ENCODE assay signal across 13 cellular contexts in genomic region chr19:8148088-8148409, GRCh38. TPM values are rescaled to one million over a fixed set of nuclear protein-coding genes. Genes with fewer than 3 reads are reported as not detected.
DNase-seq lines count a peak whose midpoint lies in the region; ATAC-seq and TF ChIP-seq lines count a peak whose summit lies in the region.
"Had no signal": no experiment of that assay in that cellular context is flagged by ENCODE, and none has a peak within 500 bp of the region (broad histone marks: within the 10 kb centered on the region; RNA-seq: fewer than 3 reads in every experiment).

No MANE protein-coding gene starts in this region.

- H3K36me3 Mint-ChIP-seq in activated T-cell treated with anti-CD3 and anti-CD28 coated beads, Interleukin-2, amount 50 U/mL, for 4 hours (ENCODE audit: insufficient read depth): no peaks in the 10 kb centered on the region
- H3K36me3 Mint-ChIP-seq in activated B cell treated with CpG ODN at 0.5 μM for 24 hours (ENCODE audit: low read depth): no peaks in the 10 kb centered on the region
- no peaks in the 10 kb centered on the region for H3K36me3 Mint-ChIP-seq in stimulated activated effector memory CD8-positive, alpha-beta T cell treated with anti-CD3 and anti-CD28 coated beads, Interleukin-12 subunit alpha, Interleukin-12 subunit beta, amount 100 ng/mL, for 72 hours

- H3K27me3 Mint-ChIP-seq in activated T-cell treated with anti-CD3 and anti-CD28 coated beads, Interleukin-2, amount 50 U/mL, for 4 hours (ENCODE audit: low read depth): peaks cover 51% of the 10 kb centered on the region
- peaks cover 40% of the 10 kb centered on the region for H3K27me3 Mint-ChIP-seq in activated B cell treated with CpG ODN at 0.5 μM for 24 hours

- H3K9me3 Mint-ChIP-seq in activated T-cell treated with anti-CD3 and anti-CD28 coated beads, Interleukin-2, amount 50 U/mL, for 4 hours: no peaks in the 10 kb centered on the region
- H3K9me3 Mint-ChIP-seq in activated B cell treated with CpG ODN at 0.5 μM for 24 hours: no peaks in the 10 kb centered on the region
- no peaks in the 10 kb centered on the region for H3K9me3 Mint-ChIP-seq in stimulated activated effector memory CD8-positive, alpha-beta T cell treated with anti-CD3 and anti-CD28 coated beads, Interleukin-12 subunit alpha, Interleukin-12 subunit beta, amount 100 ng/mL, for 72 hours

- POLR2A ChIA-PET in activated B cell treated with CpG ODN at 0.5 μM for 24 hours (lab: Charles Lee) (no interaction called here), HEK293T (lab: Yijun Ruan, JAX) (no interaction called here)

- peak overlapping the region; percentile 60 for H3K4me3 Mint-ChIP-seq in activated T-cell treated with anti-CD3 and anti-CD28 coated beads, Interleukin-2, amount 50 U/mL, for 4 hours
- peak overlapping the region; percentile 62 for H3K4me3 Mint-ChIP-seq in activated B cell treated with CpG ODN at 0.5 μM for 24 hours
- H3K4me3 Mint-ChIP-seq in stimulated activated effector memory CD8-positive, alpha-beta T cell treated with anti-CD3 and anti-CD28 coated beads, Interleukin-12 subunit alpha, Interleukin-12 subunit beta, amount 100 ng/mL, for 72 hours: peak overlapping the region; percentile 39

- intact Hi-C loops in activated B cell treated with CpG ODN at 0.5 μM for 24 hours (cut with micrococcal nuclease): no loop called here

- ATAC-seq in activated T-cell treated with anti-CD3 and anti-CD28 coated beads, Interleukin-2, amount 50 U/mL, for 4 hours: no peak
- ATAC-seq in activated B cell treated with CpG ODN at 0.5 μM for 24 hours (ENCODE audit: low read depth): no peak
- no peak for ATAC-seq in stimulated activated effector memory CD8-positive, alpha-beta T cell treated with anti-CD3 and anti-CD28 coated beads, Interleukin-12 subunit alpha, Interleukin-12 subunit beta, amount 100 ng/mL, for 72 hours
- ATAC-seq in HG02884 (IDR thresholded peaks at IDR 0.05; ENCODE audit: unreplicated experiment): no peak

- H3K4me1 Mint-ChIP-seq in activated T-cell treated with anti-CD3 and anti-CD28 coated beads, Interleukin-2, amount 50 U/mL, for 4 hours (ENCODE audit: low read depth): peaks cover 3% of the 10 kb centered on the region
- peaks cover 13% of the 10 kb centered on the region for H3K4me1 Mint-ChIP-seq in activated B cell treated with CpG ODN at 0.5 μM for 24 hours
- H3K4me1 Mint-ChIP-seq in stimulated activated effector memory CD8-positive, alpha-beta T cell treated with anti-CD3 and anti-CD28 coated beads, Interleukin-12 subunit alpha, Interleukin-12 subunit beta, amount 100 ng/mL, for 72 hours: peaks cover 11% of the 10 kb centered on the region

- no peak for TF ChIP-seq CTCF in activated B cell treated with CpG ODN at 0.5 μM for 24 hours (IDR thresholded peaks at IDR 0.05)

- no peak for DNase-seq in activated T-cell treated with anti-CD3 and anti-CD28 coated beads, Interleukin-2, amount 50 U/mL, for 4 hours
- DNase-seq in activated T-cell treated with anti-CD3 and anti-CD28 coated beads for 4 hours: no peak
- DNase-seq in activated B cell treated with CpG ODN at 0.5 μM for 24 hours: no peak
- DNase-seq in stimulated activated effector memory CD8-positive, alpha-beta T cell treated with anti-CD3 and anti-CD28 coated beads, Interleukin-12 subunit alpha, Interleukin-12 subunit beta, amount 100 ng/mL, for 72 hours (ENCODE audit: low spot score in 2 of 2): no peak
- DNase-seq in HEK293T (ENCODE audit: extremely low spot score): no peak
- DNase-seq in NCI-H187 treated with DMSO at 0.1 percent for 48 hours (lab: John Stamatoyannopoulos, UW): no peak
- DNase-seq: kidney glomerular epithelial cell had no signal

- no peaks in the 10 kb centered on the region for H3K9me3 ChIP-seq in iPS-18c (ENCODE audit: control insufficient read depth, insufficient read depth, low read length)
- H3K9me3 ChIP-seq: right atrium auricular region, SJSA1, upper lobe of right lung had no signal

- peak overlapping the region; percentile 65 for H3K4me3 ChIP-seq in iPS-18c (ENCODE audit: insufficient read depth, low read depth, low read length)
- H3K4me3 ChIP-seq: SJSA1 had no signal

- no peak overlapping the region for H3K27ac Mint-ChIP-seq in activated B cell treated with CpG ODN at 0.5 μM for 24 hours
- no peak overlapping the region for H3K27ac Mint-ChIP-seq in stimulated activated effector memory CD8-positive, alpha-beta T cell treated with anti-CD3 and anti-CD28 coated beads, Interleukin-12 subunit alpha, Interleukin-12 subunit beta, amount 100 ng/mL, for 72 hours

- CTCF ChIA-PET in activated B cell treated with CpG ODN at 0.5 μM for 24 hours (lab: Charles Lee) (no interaction called here), HEK293T (lab: Yijun Ruan, JAX) (no interaction called here)

TF ChIP-seq in HEK293T, 16 proteins besides CTCF, POLR2A, EP300 and RAD21:
- TF ChIP-seq HDGF (IDR thresholded peaks at IDR 0.05; ENCODE audit: borderline replicate concordance) (no peak), FOXK2 (IDR thresholded peaks at IDR 0.05) (no peak), FOXM1 (IDR thresholded peaks at IDR 0.05; ENCODE audit: borderline replicate concordance) (no peak), BHLHE40 (IDR thresholded peaks at IDR 0.05; ENCODE audit: borderline replicate concordance) (no peak), LEF1 (IDR thresholded peaks at IDR 0.05; ENCODE audit: borderline replicate concordance) (no peak), SP1 (IDR thresholded peaks at IDR 0.05) (no peak), ZNF384 (IDR thresholded peaks at IDR 0.05) (no peak), CTBP1 (IDR thresholded peaks at IDR 0.05; ENCODE audit: borderline replicate concordance) (no peak), FOXA1 (IDR thresholded peaks at IDR 0.05) (no peak), NFRKB (IDR thresholded peaks at IDR 0.05) (no peak), SUZ12 (IDR thresholded peaks at IDR 0.05) (no peak), TARDBP (IDR thresholded peaks at IDR 0.05) (no peak), L3MBTL2 (conservative IDR thresholded peaks at IDR 0.05) (no peak), ELF4 (IDR thresholded peaks at IDR 0.05) (no peak), ARNT (IDR thresholded peaks at IDR 0.05) (no peak)
- TF ChIP-seq, protein P1, sequence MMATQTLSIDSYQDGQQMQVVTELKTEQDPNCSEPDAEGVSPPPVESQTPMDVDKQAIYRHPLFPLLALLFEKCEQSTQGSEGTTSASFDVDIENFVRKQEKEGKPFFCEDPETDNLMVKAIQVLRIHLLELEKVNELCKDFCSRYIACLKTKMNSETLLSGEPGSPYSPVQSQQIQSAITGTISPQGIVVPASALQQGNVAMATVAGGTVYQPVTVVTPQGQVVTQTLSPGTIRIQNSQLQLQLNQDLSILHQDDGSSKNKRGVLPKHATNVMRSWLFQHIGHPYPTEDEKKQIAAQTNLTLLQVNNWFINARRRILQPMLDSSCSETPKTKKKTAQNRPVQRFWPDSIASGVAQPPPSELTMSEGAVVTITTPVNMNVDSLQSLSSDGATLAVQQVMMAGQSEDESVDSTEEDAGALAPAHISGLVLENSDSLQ (IDR thresholded peaks at IDR 0.05): no peak
TF ChIP-seq in HEK293T: peak in this region for 0.

RNA-seq across cellular contexts. Expression of gene FBN3, which starts 1.3 kb away (rescaled TPM):
- total RNA-seq in activated T-cell treated with anti-CD3 and anti-CD28 coated beads, Interleukin-2, amount 50 U/mL, for 4 hours: under 1 TPM in 1 of 3 donors, not detected in 2; 0.03 TPM
- total RNA-seq in activated B cell treated with CpG ODN at 0.5 μM for 24 hours: not detected in 2 replicates
- total RNA-seq: A172, right atrium auricular region, SJSA1 had no signal
